ENCODE assay signal across 2 cellular contexts in genomic region chr6:141088171-141088570, GRCh38.
TF ChIP-seq lines count a peak whose summit lies in the region.

No MANE protein-coding gene starts in this region.

TF ChIP-seq in liver, 16 proteins besides CTCF, POLR2A, EP300 and RAD21 (continued from another document):
- TF ChIP-seq, protein P1, sequence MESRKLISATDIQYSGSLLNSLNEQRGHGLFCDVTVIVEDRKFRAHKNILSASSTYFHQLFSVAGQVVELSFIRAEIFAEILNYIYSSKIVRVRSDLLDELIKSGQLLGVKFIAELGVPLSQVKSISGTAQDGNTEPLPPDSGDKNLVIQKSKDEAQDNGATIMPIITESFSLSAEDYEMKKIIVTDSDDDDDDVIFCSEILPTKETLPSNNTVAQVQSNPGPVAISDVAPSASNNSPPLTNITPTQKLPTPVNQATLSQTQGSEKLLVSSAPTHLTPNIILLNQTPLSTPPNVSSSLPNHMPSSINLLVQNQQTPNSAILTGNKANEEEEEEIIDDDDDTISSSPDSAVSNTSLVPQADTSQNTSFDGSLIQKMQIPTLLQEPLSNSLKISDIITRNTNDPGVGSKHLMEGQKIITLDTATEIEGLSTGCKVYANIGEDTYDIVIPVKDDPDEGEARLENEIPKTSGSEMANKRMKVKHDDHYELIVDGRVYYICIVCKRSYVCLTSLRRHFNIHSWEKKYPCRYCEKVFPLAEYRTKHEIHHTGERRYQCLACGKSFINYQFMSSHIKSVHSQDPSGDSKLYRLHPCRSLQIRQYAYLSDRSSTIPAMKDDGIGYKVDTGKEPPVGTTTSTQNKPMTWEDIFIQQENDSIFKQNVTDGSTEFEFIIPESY (IDR thresholded peaks at IDR 0.05): peak; percentile 68
- peak; percentile 35 for TF ChIP-seq MAX (IDR thresholded peaks at IDR 0.05)
- no peak for TF ChIP-seq ATF3 (IDR thresholded peaks at IDR 0.05)
- TF ChIP-seq, protein P2, sequence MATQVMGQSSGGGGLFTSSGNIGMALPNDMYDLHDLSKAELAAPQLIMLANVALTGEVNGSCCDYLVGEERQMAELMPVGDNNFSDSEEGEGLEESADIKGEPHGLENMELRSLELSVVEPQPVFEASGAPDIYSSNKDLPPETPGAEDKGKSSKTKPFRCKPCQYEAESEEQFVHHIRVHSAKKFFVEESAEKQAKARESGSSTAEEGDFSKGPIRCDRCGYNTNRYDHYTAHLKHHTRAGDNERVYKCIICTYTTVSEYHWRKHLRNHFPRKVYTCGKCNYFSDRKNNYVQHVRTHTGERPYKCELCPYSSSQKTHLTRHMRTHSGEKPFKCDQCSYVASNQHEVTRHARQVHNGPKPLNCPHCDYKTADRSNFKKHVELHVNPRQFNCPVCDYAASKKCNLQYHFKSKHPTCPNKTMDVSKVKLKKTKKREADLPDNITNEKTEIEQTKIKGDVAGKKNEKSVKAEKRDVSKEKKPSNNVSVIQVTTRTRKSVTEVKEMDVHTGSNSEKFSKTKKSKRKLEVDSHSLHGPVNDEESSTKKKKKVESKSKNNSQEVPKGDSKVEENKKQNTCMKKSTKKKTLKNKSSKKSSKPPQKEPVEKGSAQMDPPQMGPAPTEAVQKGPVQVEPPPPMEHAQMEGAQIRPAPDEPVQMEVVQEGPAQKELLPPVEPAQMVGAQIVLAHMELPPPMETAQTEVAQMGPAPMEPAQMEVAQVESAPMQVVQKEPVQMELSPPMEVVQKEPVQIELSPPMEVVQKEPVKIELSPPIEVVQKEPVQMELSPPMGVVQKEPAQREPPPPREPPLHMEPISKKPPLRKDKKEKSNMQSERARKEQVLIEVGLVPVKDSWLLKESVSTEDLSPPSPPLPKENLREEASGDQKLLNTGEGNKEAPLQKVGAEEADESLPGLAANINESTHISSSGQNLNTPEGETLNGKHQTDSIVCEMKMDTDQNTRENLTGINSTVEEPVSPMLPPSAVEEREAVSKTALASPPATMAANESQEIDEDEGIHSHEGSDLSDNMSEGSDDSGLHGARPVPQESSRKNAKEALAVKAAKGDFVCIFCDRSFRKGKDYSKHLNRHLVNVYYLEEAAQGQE (IDR thresholded peaks at IDR 0.05): peak; percentile 58
- no peak for TF ChIP-seq JUND (IDR thresholded peaks at IDR 0.05)
- TF ChIP-seq YY1 (IDR thresholded peaks at IDR 0.05): peak; percentile 42
- no peak for TF ChIP-seq NR2F2 (IDR thresholded peaks at IDR 0.05)
- TF ChIP-seq EGR1 (IDR thresholded peaks at IDR 0.05; ENCODE audit: low read depth in 2 of 2): peak in 1 of 2 donors; percentile 26
- TF ChIP-seq TAF1 (conservative IDR thresholded peaks at IDR 0.05): no peak
- TF ChIP-seq SP1 (IDR thresholded peaks at IDR 0.05): peak; percentile 65
- peak; percentile 49 to 75 for TF ChIP-seq RXRA (IDR thresholded peaks at IDR 0.05)
- peak; percentile 58 for TF ChIP-seq FOXA1 (IDR thresholded peaks at IDR 0.05)
- TF ChIP-seq HNF4A (conservative IDR thresholded peaks at IDR 0.05): peak; percentile 84 to 94
- TF ChIP-seq FOXA2 (IDR thresholded peaks at IDR 0.05): peak; percentile 57
- TF ChIP-seq HNF4G (IDR thresholded peaks at IDR 0.05): peak; percentile 13

TF ChIP-seq in HepG2, 621 proteins besides CTCF, POLR2A, EP300 and RAD21 (continued from another document):
- TF ChIP-seq ZNF101 (CRISPR knock-in tag; IDR thresholded peaks at IDR 0.05; ENCODE audit: borderline replicate concordance, low read depth) (no peak), ZMAT3 (CRISPR knock-in tag; conservative IDR thresholded peaks at IDR 0.05) (no peak), CSRNP1 (CRISPR knock-in tag; IDR thresholded peaks at IDR 0.05) (no peak), KDM3A (CRISPR knock-in tag; IDR thresholded peaks at IDR 0.05; ENCODE audit: low read depth) (no peak), ZNF790 (CRISPR knock-in tag; IDR thresholded peaks at IDR 0.05; ENCODE audit: borderline replicate concordance) (no peak), ZNF33B (CRISPR knock-in tag; IDR thresholded peaks at IDR 0.05) (no peak), STAT6 (CRISPR knock-in tag; IDR thresholded peaks at IDR 0.05; ENCODE audit: borderline replicate concordance) (no peak), ZNF75D (CRISPR knock-in tag; IDR thresholded peaks at IDR 0.05; ENCODE audit: borderline replicate concordance) (no peak), NCOR1 (IDR thresholded peaks at IDR 0.05; ENCODE audit: borderline replicate concordance, low read length) (no peak)
- TF ChIP-seq, protein P1 (CRISPR knock-in tag; IDR thresholded peaks at IDR 0.05): no peak
- TF ChIP-seq, protein P3, sequence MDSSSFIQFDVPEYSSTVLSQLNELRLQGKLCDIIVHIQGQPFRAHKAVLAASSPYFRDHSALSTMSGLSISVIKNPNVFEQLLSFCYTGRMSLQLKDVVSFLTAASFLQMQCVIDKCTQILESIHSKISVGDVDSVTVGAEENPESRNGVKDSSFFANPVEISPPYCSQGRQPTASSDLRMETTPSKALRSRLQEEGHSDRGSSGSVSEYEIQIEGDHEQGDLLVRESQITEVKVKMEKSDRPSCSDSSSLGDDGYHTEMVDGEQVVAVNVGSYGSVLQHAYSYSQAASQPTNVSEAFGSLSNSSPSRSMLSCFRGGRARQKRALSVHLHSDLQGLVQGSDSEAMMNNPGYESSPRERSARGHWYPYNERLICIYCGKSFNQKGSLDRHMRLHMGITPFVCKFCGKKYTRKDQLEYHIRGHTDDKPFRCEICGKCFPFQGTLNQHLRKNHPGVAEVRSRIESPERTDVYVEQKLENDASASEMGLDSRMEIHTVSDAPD (CRISPR knock-in tag; IDR thresholded peaks at IDR 0.05): no peak
- TF ChIP-seq, protein P4, sequence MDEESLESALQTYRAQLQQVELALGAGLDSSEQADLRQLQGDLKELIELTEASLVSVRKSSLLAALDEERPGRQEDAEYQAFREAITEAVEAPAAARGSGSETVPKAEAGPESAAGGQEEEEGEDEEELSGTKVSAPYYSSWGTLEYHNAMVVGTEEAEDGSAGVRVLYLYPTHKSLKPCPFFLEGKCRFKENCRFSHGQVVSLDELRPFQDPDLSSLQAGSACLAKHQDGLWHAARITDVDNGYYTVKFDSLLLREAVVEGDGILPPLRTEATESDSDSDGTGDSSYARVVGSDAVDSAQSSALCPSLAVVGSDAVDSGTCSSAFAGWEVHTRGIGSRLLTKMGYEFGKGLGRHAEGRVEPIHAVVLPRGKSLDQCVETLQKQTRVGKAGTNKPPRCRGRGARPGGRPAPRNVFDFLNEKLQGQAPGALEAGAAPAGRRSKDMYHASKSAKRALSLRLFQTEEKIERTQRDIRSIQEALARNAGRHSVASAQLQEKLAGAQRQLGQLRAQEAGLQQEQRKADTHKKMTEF (CRISPR knock-in tag; IDR thresholded peaks at IDR 0.05): no peak
